8 cellular contexts compared by ENCODE assay signal in the genomic region with DNA sequence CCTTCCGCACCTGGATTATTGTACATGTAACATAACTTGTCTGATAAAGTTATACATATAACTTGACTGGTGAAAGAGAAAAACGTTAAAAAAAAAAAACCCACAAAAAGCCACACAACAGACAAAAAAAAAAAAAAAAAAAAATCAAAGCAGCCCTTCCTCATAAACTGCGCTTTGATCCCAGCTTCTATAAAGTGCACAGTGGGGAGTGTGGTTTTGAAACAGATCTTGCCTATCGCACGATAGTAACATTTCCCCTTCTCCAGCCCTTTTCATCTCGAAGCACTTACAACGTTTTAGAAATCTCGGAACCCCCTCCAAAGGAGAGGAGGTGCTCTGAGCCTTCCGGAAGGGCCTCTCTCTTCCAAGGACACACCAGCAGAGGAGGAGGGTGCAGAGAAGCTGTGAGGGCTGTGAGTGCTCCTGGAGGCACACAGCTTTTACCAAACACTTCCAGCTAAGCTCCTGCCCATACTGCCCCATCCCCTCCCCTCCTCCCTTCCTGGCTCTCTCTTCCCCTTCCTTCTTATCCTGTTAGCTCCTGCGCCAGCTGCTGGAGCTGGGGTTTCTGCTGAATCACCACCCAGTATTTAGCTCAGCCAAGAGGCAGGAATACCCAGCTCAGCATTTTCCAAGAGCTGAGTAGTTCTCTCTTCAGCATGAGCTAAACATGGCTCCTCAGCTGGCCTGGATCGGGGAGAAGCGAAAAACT. TPM values are rescaled to one million over a fixed set of nuclear protein-coding genes. Genes with fewer than 3 reads are reported as not detected.
A peak's percentile ranks its signal among the peaks of the same experiment; 100 is the strongest.
DNase-seq lines count a peak whose midpoint lies in the region; ATAC-seq lines count a peak whose summit lies in the region.

No MANE protein-coding gene starts in this region.

- DNase-seq in EH (ENCODE audit: low read depth) (peak; percentile 89), OCI-M1 (lab: John Stamatoyannopoulos, UW) (peak; percentile 43), fibroblast of gingiva (ENCODE audit: low read depth) (peak; percentile 94), myocyte (ENCODE audit: low read depth) (peak; percentile 97), SW 1271 (lab: John Stamatoyannopoulos, UW) (no peak), NCI-H1105 treated with DMSO at 0.1 percent for 48 hours (lab: John Stamatoyannopoulos, UW) (no peak)

- ATAC-seq in HG03097 (IDR thresholded peaks at IDR 0.05; ENCODE audit: low FRiP score, unreplicated experiment) (no peak), HG03442 (IDR thresholded peaks at IDR 0.05; ENCODE audit: unreplicated experiment) (no peak)

RNA-seq across cellular contexts. Expression of gene SLC7A8, which starts 28.4 kb away (rescaled TPM):
- total RNA-seq in myocyte = 1.7 and 4.8 TPM in 2 replicates
- polyA plus RNA-seq in myocyte (2012) = 2.3 TPM

RNA-seq across cellular contexts. Expression of gene CEBPE, which starts 36.0 kb away (rescaled TPM):
- total RNA-seq in myocyte = not detected in 2 replicates
- polyA plus RNA-seq in myocyte (2012) = not detected

RNA-seq across cellular contexts. Expression of gene CIROP, which starts 50.2 kb away (rescaled TPM):
- not detected in 2 replicates for total RNA-seq in myocyte
- 0.13 TPM for polyA plus RNA-seq in myocyte (2012)

RNA-seq across cellular contexts. Expression of gene C14orf119, which starts 59.7 kb away (rescaled TPM):
- total RNA-seq in myocyte = 28.9 and 40.7 TPM in 2 replicates
- 86.9 TPM for polyA plus RNA-seq in myocyte (2012)

Comparison
In these comparisons a context has a peak if more than half of its experiments do, and no peak if none do; other contexts are left out.
1. DNase-seq: peak in EH (single experiment), OCI-M1 (single experiment), fibroblast of gingiva (single experiment) and myocyte (single experiment); none in SW 1271 (0 of 2) and NCI-H1105 treated with DMSO at 0.1 percent for 48 hours (single experiment).